Comparison of ENCODE assay signal across 30 cellular contexts in genomic region chr5:14292766-14293165, GRCh38.
DNase-seq lines count a peak whose midpoint lies in the region; ATAC-seq, FAIRE-seq and TF ChIP-seq lines count a peak whose summit lies in the region.
"Had no signal": no experiment of that assay in that cellular context is flagged by ENCODE, and none has a peak within 500 bp of the region (broad histone marks: within the 10 kb centered on the region; RNA-seq: fewer than 3 reads in every experiment).

No MANE protein-coding gene starts in this region.

- H3K9ac ChIP-seq in endodermal cell (ENCODE audit: extremely low read depth, low read length, poor library complexity, severe bottlenecking), result peak overlapping the region; percentile 3
- H3K9ac ChIP-seq: BLaER1 had no signal

- H3K36me3 Mint-ChIP-seq in endodermal cell (ENCODE audit: low read depth), result peaks cover 40% of the 10 kb centered on the region
- H3K36me3 Mint-ChIP-seq: activated naive CD8-positive, alpha-beta T cell had no signal

- no peaks in the 10 kb centered on the region for H3K9me3 Mint-ChIP-seq in endodermal cell
- H3K9me3 Mint-ChIP-seq: activated B cell treated with CpG ODN at 0.5 μM for 24 hours; activated CD4-positive, alpha-beta T cell treated with anti-CD3 and anti-CD28 coated beads, Interleukin-2, amount 10 ng/mL, durations not matched to agents 7 days and 5 days; mesothelial cell of epicardium had no signal

- ATAC-seq in psoas muscle, result peak in 2 of 4 donors; percentile 32 to 35
- ATAC-seq: GM12878, left lobe of liver had no signal

- peak overlapping the region; percentile 32 for H3K27ac ChIP-seq in AG04450 (ENCODE audit: low read depth, low read length)
- H3K27ac ChIP-seq in endodermal cell (ENCODE audit: low read depth, low read length), result no peak overlapping the region
- peak overlapping the region; percentile 31 for H3K27ac ChIP-seq in psoas muscle
- H3K27ac ChIP-seq: BLaER1, colonic mucosa, epithelial cell of prostate, HL-60, SJCRH30, suprapubic skin had no signal

- H3K27ac Mint-ChIP-seq in endodermal cell, result peak overlapping the region; percentile 30
- H3K27ac Mint-ChIP-seq: activated B cell treated with CpG ODN at 0.5 μM for 24 hours; activated CD4-positive, alpha-beta T cell treated with anti-CD3 and anti-CD28 coated beads, Interleukin-2, amount 10 ng/mL, durations not matched to agents 7 days and 5 days; activated naive CD8-positive, alpha-beta T cell; mesothelial cell of epicardium had no signal

- peak; percentile 49 for FAIRE-seq in HTR-8/SVneo (lab: Jason Lieb, UNC)
- FAIRE-seq: GM12878, islet of Langerhans, RCC 7860, small intestine had no signal

- POLR2A ChIA-PET in AG04450 (lab: Yijun Ruan, JAX), result no interaction called here

- CTCF ChIA-PET in AG04450 (lab: Charles Lee), result no interaction called here

- in situ Hi-C loops in GM13977 (cut with MboI; ENCODE audit: low pct_unique_long_range_greater_than_20kb, low sequenced_read_pairs, unreplicated experiment), result no loop called here

- no peak for DNase-seq in AG04450 (ENCODE audit: low read depth, low spot score)
- DNase-seq in HTR-8/SVneo (ENCODE audit: insufficient read length, low spot score), result no peak
- DNase-seq in endodermal cell, result no peak
- DNase-seq in psoas muscle, result no peak
- no peak for DNase-seq in activated T-cell treated with anti-CD3 and anti-CD28 coated beads, Interleukin-2, amount 50 U/mL, for 48 hours
- no peak for DNase-seq in NCI-H146 treated with DMSO at 0.1 percent for 48 hours (lab: John Stamatoyannopoulos, UW; ENCODE audit: unreplicated experiment)
- DNase-seq in GM13977 (ENCODE audit: low spot score), result no peak
- DNase-seq: activated B cell treated with CpG ODN at 0.5 μM for 24 hours; activated CD4-positive, alpha-beta T cell treated with anti-CD3 and anti-CD28 coated beads, Interleukin-2, amount 10 ng/mL, durations not matched to agents 7 days and 5 days; activated effector memory CD4-positive, alpha-beta T cell treated with Interleukin-2 at 50 U/mL for 16 hours; colonic mucosa; effector CD8-positive, alpha-beta T cell; H7; Karpas-422; NCI-H1436; NCI-H2081 treated with DMSO at 0.1 percent for 48 hours; SJCRH30; small intestine; stimulated activated naive CD4-positive, alpha-beta T cell treated with Interleukin-2 at 50 U/mL for 16 hours; T1000 had no signal

- no peak overlapping the region for H3K4me3 ChIP-seq in AG04450 (ENCODE audit: low read depth, low read length)
- H3K4me3 ChIP-seq in endodermal cell (ENCODE audit: low read length), result peak overlapping the region; percentile 36
- H3K4me3 ChIP-seq in psoas muscle, result no peak overlapping the region
- H3K4me3 ChIP-seq: BLaER1, colonic mucosa, GM12878, SJCRH30, suprapubic skin had no signal

- H3K4me3 Mint-ChIP-seq in endodermal cell, result no peak overlapping the region
- H3K4me3 Mint-ChIP-seq: activated B cell treated with CpG ODN at 0.5 μM for 24 hours; activated CD4-positive, alpha-beta T cell treated with anti-CD3 and anti-CD28 coated beads, Interleukin-2, amount 10 ng/mL, durations not matched to agents 7 days and 5 days; activated naive CD8-positive, alpha-beta T cell; mesothelial cell of epicardium had no signal

- no peaks in the 10 kb centered on the region for H3K27me3 ChIP-seq in AG04450 (ENCODE audit: control insufficient read depth, insufficient read depth, low read length)
- H3K27me3 ChIP-seq in endodermal cell (ENCODE audit: control insufficient read depth, insufficient read depth, low read length, poor library complexity, severe bottlenecking), result no peaks in the 10 kb centered on the region
- H3K27me3 ChIP-seq in psoas muscle (ENCODE audit: insufficient read depth in 3 of 3, low read length in 2 of 3), result no peaks in the 10 kb centered on the region
- H3K27me3 ChIP-seq: BLaER1, colonic mucosa, SJCRH30, suprapubic skin had no signal

- H3K4me1 Mint-ChIP-seq in endodermal cell, result peaks cover 18% of the 10 kb centered on the region
- H3K4me1 Mint-ChIP-seq: activated B cell treated with CpG ODN at 0.5 μM for 24 hours; activated CD4-positive, alpha-beta T cell treated with anti-CD3 and anti-CD28 coated beads, Interleukin-2, amount 10 ng/mL, durations not matched to agents 7 days and 5 days had no signal

- no peaks in the 10 kb centered on the region for H3K9me3 ChIP-seq in AG04450 (ENCODE audit: control insufficient read depth, insufficient read depth, low read length)
- H3K9me3 ChIP-seq in endodermal cell (ENCODE audit: control insufficient read depth, low read length), result no peaks in the 10 kb centered on the region
- no peaks in the 10 kb centered on the region for H3K9me3 ChIP-seq in psoas muscle
- H3K9me3 ChIP-seq: BLaER1, colonic mucosa, SJCRH30, suprapubic skin had no signal

- intact Hi-C loops in psoas muscle (cut with DNase I), result loop anchor here in 1 of 2 donors (10.0 kb wide), 1 partner anchor 278 kb away; no protein-coding TSS in a partner anchor

- no peaks in the 10 kb centered on the region for H3K27me3 Mint-ChIP-seq in endodermal cell (ENCODE audit: insufficient read depth)
- H3K27me3 Mint-ChIP-seq: activated B cell treated with CpG ODN at 0.5 μM for 24 hours; activated CD4-positive, alpha-beta T cell treated with anti-CD3 and anti-CD28 coated beads, Interleukin-2, amount 10 ng/mL, durations not matched to agents 7 days and 5 days; activated naive CD8-positive, alpha-beta T cell had no signal

- H3K4me1 ChIP-seq in endodermal cell (ENCODE audit: control insufficient read depth, insufficient read depth, low read length), result peaks cover 15% of the 10 kb centered on the region
- peaks cover 35% of the 10 kb centered on the region for H3K4me1 ChIP-seq in psoas muscle
- H3K4me1 ChIP-seq: BLaER1, colonic mucosa, SJCRH30 had no signal

- TF ChIP-seq CTCF in AG04450 (IDR thresholded peaks at IDR 0.05; ENCODE audit: low read depth, low read length) (no peak), endodermal cell (conservative IDR thresholded peaks at IDR 0.05) (no peak), psoas muscle (IDR thresholded peaks at IDR 0.05) (no peak), GM13977 (IDR thresholded peaks at IDR 0.05; ENCODE audit: extremely low read depth, insufficient read depth, missing control alignments) (no peak)

- 92 to 97% methylated on average over 5 to 6 of the region's 6 CpGs for WGBS in endodermal cell (ENCODE audit: insufficient coverage in 1 of 2, insufficient read length in 1 of 2), 2 experiments
- 51 to 74% (median 55%) methylated on average over 6 of the region's 6 CpGs for WGBS in psoas muscle, 3 donors

- peaks cover 44% of the 10 kb centered on the region for H3K36me3 ChIP-seq in endodermal cell (ENCODE audit: control insufficient read depth, insufficient read depth, low read length)
- H3K36me3 ChIP-seq in psoas muscle (ENCODE audit: insufficient read depth in 1 of 2, low read depth in 1 of 2), result peaks cover 5 to 36% of the 10 kb centered on the region in 2 donors
